ENCODE assay signal across 9 cellular contexts in genomic region chr17:42563543-42563942, GRCh38. TPM values are rescaled to one million over a fixed set of nuclear protein-coding genes. Genes with fewer than 3 reads are reported as not detected.
DNase-seq lines count a peak whose midpoint lies in the region; ATAC-seq and TF ChIP-seq lines count a peak whose summit lies in the region.
"Had no signal": no experiment of that assay in that cellular context is flagged by ENCODE, and none has a peak within 500 bp of the region (broad histone marks: within the 10 kb centered on the region; RNA-seq: fewer than 3 reads in every experiment).

No MANE protein-coding gene starts in this region.

- H3K27me3 ChIP-seq in neural progenitor cell = no peaks in the 10 kb centered on the region

- H3K27me3 Mint-ChIP-seq in neural progenitor cell (ENCODE audit: insufficient read depth, low read depth) = peaks cover 6% of the 10 kb centered on the region

- peaks cover 30% of the 10 kb centered on the region for H3K79me2 ChIP-seq in neural progenitor cell (ENCODE audit: low read depth)

- H3F3A ChIP-seq in neural progenitor cell (ENCODE audit: low read depth) = peaks cover 32% of the 10 kb centered on the region

- peak overlapping the region; percentile 80 for H3K4me3 ChIP-seq in coronary artery
- no peak overlapping the region for H3K4me3 ChIP-seq in neural progenitor cell

- H2AFZ ChIP-seq in neural progenitor cell (replicated peaks) = no peak overlapping the region

- H3K27ac Mint-ChIP-seq in neural progenitor cell = no peak overlapping the region

- no peaks in the 10 kb centered on the region for H4K20me1 ChIP-seq in neural progenitor cell (ENCODE audit: low read depth)

- peaks cover 12% of the 10 kb centered on the region for H3K4me1 ChIP-seq in neural progenitor cell

- no peak overlapping the region for H3K9ac ChIP-seq in neural progenitor cell

- peaks cover 3% of the 10 kb centered on the region for H3K36me3 Mint-ChIP-seq in neural progenitor cell

- H3K36me3 ChIP-seq in neural progenitor cell = no peaks in the 10 kb centered on the region

- peak; percentile 12 for DNase-seq in DMS53 treated with DMSO at 0.1 percent for 48 hours (lab: John Stamatoyannopoulos, UW; ENCODE audit: unreplicated experiment)
- peak; percentile 70 for DNase-seq in LoVo (ENCODE audit: low spot score)
- DNase-seq in coronary artery (ENCODE audit: low spot score) = no peak
- DNase-seq in neural progenitor cell (ENCODE audit: low spot score) = no peak
- no peak for DNase-seq in cortex of kidney (lab: John Stamatoyannopoulos, UW)
- no peak for DNase-seq in NCI-H2196 (lab: John Stamatoyannopoulos, UW; ENCODE audit: unreplicated experiment)
- no peak for DNase-seq in KG1 (lab: John Stamatoyannopoulos, UW)
- DNase-seq: stimulated activated CD4-positive, alpha-beta T cell treated with anti-CD3 and anti-CD28 coated beads, Interleukin-2, amount 100 ng/mL, for 24 hours had no signal

- TF ChIP-seq CTCF in coronary artery (IDR thresholded peaks at IDR 0.05) = no peak
- no peak for TF ChIP-seq CTCF in neural progenitor cell (IDR thresholded peaks at IDR 0.05)

- peaks cover 26% of the 10 kb centered on the region for H3K4me1 Mint-ChIP-seq in neural progenitor cell

- H3K27ac ChIP-seq in coronary artery (peak overlapping the region in 1 of 2 donors; percentile 93), neural progenitor cell (no peak overlapping the region)

- no peaks in the 10 kb centered on the region for H3K9me3 Mint-ChIP-seq in neural progenitor cell

- H3K4me3 Mint-ChIP-seq in neural progenitor cell = peak overlapping the region; percentile 92

- peak overlapping the region; percentile 99 for H3K4me2 ChIP-seq in neural progenitor cell

- ATAC-seq in GM21717 (IDR thresholded peaks at IDR 0.05; ENCODE audit: unreplicated experiment) = no peak

- H3K9me3 ChIP-seq in neural progenitor cell (ENCODE audit: low read depth) = no peaks in the 10 kb centered on the region

RNA-seq across cellular contexts. Expression of gene COASY, which starts 1.6 kb away (rescaled TPM):
- 6.1 and 21.6 TPM in 2 replicates for total RNA-seq in neural progenitor cell (ENCODE audit: low replicate concordance)

RNA-seq across cellular contexts. Expression of gene MLX, which starts 3.4 kb away (rescaled TPM):
- total RNA-seq in neural progenitor cell (ENCODE audit: low replicate concordance) = 15.8 and 21.3 TPM in 2 replicates

RNA-seq across cellular contexts. Expression of gene HSD17B1, which starts 10.8 kb away (rescaled TPM):
- total RNA-seq in neural progenitor cell (ENCODE audit: low replicate concordance) = 2.2 and 2.6 TPM in 2 replicates

RNA-seq across cellular contexts. Expression of gene PSMC3IP, which starts 14.0 kb away (rescaled TPM):
- 22.8 and 23.7 TPM in 2 replicates for total RNA-seq in neural progenitor cell (ENCODE audit: low replicate concordance)

RNA-seq across cellular contexts. Expression of gene NAGLU, which starts 27.5 kb away (rescaled TPM):
- total RNA-seq in neural progenitor cell (ENCODE audit: low replicate concordance) = 6.2 and 24.7 TPM in 2 replicates

Comparison
In these comparisons a context has a peak if more than half of its experiments do, and no peak if none do; other contexts are left out.
1. DNase-seq: peak in DMS53 treated with DMSO at 0.1 percent for 48 hours (single experiment) and LoVo (single experiment); none in coronary artery (single experiment), neural progenitor cell (single experiment), cortex of kidney (single experiment), NCI-H2196 (single experiment) and KG1 (single experiment).